8 cellular contexts compared by ENCODE assay signal in genomic region chr17:28728364-28729200, GRCh38. TPM values are rescaled to one million over a fixed set of nuclear protein-coding genes. Genes with fewer than 3 reads are reported as not detected.
DNase-seq lines count a peak whose midpoint lies in the region; ATAC-seq and TF ChIP-seq lines count a peak whose summit lies in the region.

TSS of gene NEK8 (plus strand) at chr17:28728788. CDS start at chr17:28728814, 26 bp downstream.

- H3K4me3 ChIP-seq in DND-41 (ENCODE audit: low read depth in 1 of 2, low read length in 2 of 2) (peak within 1 kb of the TSS; percentile 47 to 69), LNCaP clone FGC (ENCODE audit: low read depth, low read length) (peak within 1 kb of the TSS; percentile 54), fibroblast of mammary gland (ENCODE audit: control insufficient read depth, low read depth, low read length) (peak within 1 kb of the TSS; percentile 86)

- peak within 1 kb of the TSS; percentile 99 for H3K27ac Mint-ChIP-seq in activated T-helper 17 cell treated with anti-CD3 and anti-CD28 coated beads, Interleukin-2, amount 50 U/mL, for 72 hours
- peak within 1 kb of the TSS; percentile 96 for H3K27ac Mint-ChIP-seq in natural killer cell
- H3K27ac Mint-ChIP-seq in stimulated activated memory B cell treated with anti-CD40 and anti-IgM and Interleukin-4, amounts not matched to agents 10 μg/mL and 1 μg/mL and 100 μg/mL, for 72 hours: peak within 1 kb of the TSS; percentile 89

- peak within 1 kb of the TSS; percentile 94 for H3K4me2 ChIP-seq in DND-41 (ENCODE audit: insufficient read depth, low read length)

- no peak for TF ChIP-seq CTCF in DND-41 (IDR thresholded peaks at IDR 0.05; ENCODE audit: borderline replicate concordance, extremely low read depth, low read length, poor library complexity, severe bottlenecking)
- TF ChIP-seq CTCF in LNCaP clone FGC (IDR thresholded peaks at IDR 0.05; ENCODE audit: control insufficient read depth, extremely low read depth, insufficient read depth): no peak
- no peak for TF ChIP-seq CTCF in fibroblast of mammary gland (conservative IDR thresholded peaks at IDR 0.05; ENCODE audit: control insufficient read depth, insufficient read depth, low read depth, low read length)
- TF ChIP-seq CTCF in natural killer cell (IDR thresholded peaks at IDR 0.05): no peak

- peaks cover 21% of the 10 kb centered on the region for H3K4me1 Mint-ChIP-seq in activated T-helper 17 cell treated with anti-CD3 and anti-CD28 coated beads, Interleukin-2, amount 50 U/mL, for 72 hours
- peaks cover 33 to 41% of the 10 kb centered on the region in 2 donors for H3K4me1 Mint-ChIP-seq in natural killer cell
- peaks cover 51% of the 10 kb centered on the region for H3K4me1 Mint-ChIP-seq in stimulated activated memory B cell treated with anti-CD40 and anti-IgM and Interleukin-4, amounts not matched to agents 10 μg/mL and 1 μg/mL and 100 μg/mL, for 72 hours

- H3K27ac ChIP-seq in DND-41 (ENCODE audit: low read length): peak within 1 kb of the TSS; percentile 93

- H3K36me3 Mint-ChIP-seq in activated T-helper 17 cell treated with anti-CD3 and anti-CD28 coated beads, Interleukin-2, amount 50 U/mL, for 72 hours (ENCODE audit: low read depth): peaks cover 40% of the 10 kb centered on the region
- no peaks in the 10 kb centered on the region for H3K36me3 Mint-ChIP-seq in natural killer cell
- peaks cover 21% of the 10 kb centered on the region for H3K36me3 Mint-ChIP-seq in stimulated activated memory B cell treated with anti-CD40 and anti-IgM and Interleukin-4, amounts not matched to agents 10 μg/mL and 1 μg/mL and 100 μg/mL, for 72 hours

- peak within 1 kb of the TSS; percentile 100 for H3K4me3 Mint-ChIP-seq in activated T-helper 17 cell treated with anti-CD3 and anti-CD28 coated beads, Interleukin-2, amount 50 U/mL, for 72 hours
- H3K4me3 Mint-ChIP-seq in natural killer cell: peak within 1 kb of the TSS; percentile 96
- H3K4me3 Mint-ChIP-seq in stimulated activated memory B cell treated with anti-CD40 and anti-IgM and Interleukin-4, amounts not matched to agents 10 μg/mL and 1 μg/mL and 100 μg/mL, for 72 hours: peak within 1 kb of the TSS; percentile 89

- intact Hi-C loops in natural killer cell (cut with micrococcal nuclease): loop anchor here (1.0 to 5.0 kb wide), 4 partner anchors 9 to 564 kb away; partner anchors contain the start of genes FLOT2, NUFIP2 and RPL23A

- H2AFZ ChIP-seq in DND-41 (ENCODE audit: low read depth, low read length): peak within 1 kb of the TSS; percentile 84

- no peaks in the 10 kb centered on the region for H3K27me3 ChIP-seq in DND-41 (ENCODE audit: insufficient read depth, low read length, poor library complexity)

- H3K4me1 ChIP-seq in DND-41 (ENCODE audit: insufficient read depth, low read length): peaks cover 39% of the 10 kb centered on the region

- ATAC-seq in DND-41 (ENCODE audit: insufficient read depth, low read depth): peak; percentile 48
- peak; percentile 35 for ATAC-seq in GM21825 (IDR thresholded peaks at IDR 0.05; ENCODE audit: unreplicated experiment)
- peak; percentile 49 for ATAC-seq in activated T-helper 17 cell treated with anti-CD3 and anti-CD28 coated beads, Interleukin-2, amount 50 U/mL, for 72 hours (replicated peaks)
- ATAC-seq in natural killer cell: peak; percentile 76 to 90 (median 77)
- peak; percentile 73 for ATAC-seq in stimulated activated memory B cell treated with anti-CD40 and anti-IgM and Interleukin-4, amounts not matched to agents 10 μg/mL and 1 μg/mL and 100 μg/mL, for 72 hours

- DNase-seq in DND-41: peak; percentile 96
- DNase-seq in LNCaP clone FGC (ENCODE audit: low read depth): peak; percentile 99
- peak; percentile 95 for DNase-seq in RPMI8226
- DNase-seq in fibroblast of mammary gland (ENCODE audit: low read depth): peak; percentile 89
- peak; percentile 98 for DNase-seq in natural killer cell

- H3K36me3 ChIP-seq in DND-41 (ENCODE audit: insufficient read depth, low read length): peaks cover 18% of the 10 kb centered on the region

- H3K9ac ChIP-seq in DND-41 (ENCODE audit: low read depth, low read length): peak within 1 kb of the TSS; percentile 67

- no peaks in the 10 kb centered on the region for H3K9me3 Mint-ChIP-seq in activated T-helper 17 cell treated with anti-CD3 and anti-CD28 coated beads, Interleukin-2, amount 50 U/mL, for 72 hours
- no peaks in the 10 kb centered on the region for H3K9me3 Mint-ChIP-seq in natural killer cell
- H3K9me3 Mint-ChIP-seq in stimulated activated memory B cell treated with anti-CD40 and anti-IgM and Interleukin-4, amounts not matched to agents 10 μg/mL and 1 μg/mL and 100 μg/mL, for 72 hours: peaks cover 2% of the 10 kb centered on the region

- no peaks in the 10 kb centered on the region for H3K27me3 Mint-ChIP-seq in activated T-helper 17 cell treated with anti-CD3 and anti-CD28 coated beads, Interleukin-2, amount 50 U/mL, for 72 hours
- H3K27me3 Mint-ChIP-seq in natural killer cell (ENCODE audit: low read depth in 2 of 2): no peaks in the 10 kb centered on the region
- no peaks in the 10 kb centered on the region for H3K27me3 Mint-ChIP-seq in stimulated activated memory B cell treated with anti-CD40 and anti-IgM and Interleukin-4, amounts not matched to agents 10 μg/mL and 1 μg/mL and 100 μg/mL, for 72 hours

- no peaks in the 10 kb centered on the region for H3K9me3 ChIP-seq in DND-41 (ENCODE audit: insufficient read depth, low read length, severe bottlenecking)

- H4K20me1 ChIP-seq in DND-41 (ENCODE audit: insufficient read depth, low read length): peaks cover 19% of the 10 kb centered on the region; the same call in 1 of the 2 replicates

- no peaks in the 10 kb centered on the region for H3K79me2 ChIP-seq in DND-41 (ENCODE audit: insufficient read depth, low read length)

RNA-seq across cellular contexts. Expression of gene NEK8, which starts in this region (rescaled TPM):
- 1 to 10 TPM; 4.9 to 9.2 TPM for total RNA-seq in activated T-helper 17 cell treated with anti-CD3 and anti-CD28 coated beads, Interleukin-2, amount 50 U/mL, for 72 hours
- total RNA-seq in natural killer cell: 1 to 10 TPM; 5.9 to 7.4 (median 6.8) TPM

Comparison
In these comparisons a context has a peak if more than half of its experiments do, and no peak if none do; other contexts are left out.
1. Peak in every context shown above with its lines: DNase-seq, ATAC-seq, H3K4me3 ChIP-seq and H3K27ac ChIP-seq.